Comparison of ENCODE assay signal across 17 cellular contexts in the genomic region with DNA sequence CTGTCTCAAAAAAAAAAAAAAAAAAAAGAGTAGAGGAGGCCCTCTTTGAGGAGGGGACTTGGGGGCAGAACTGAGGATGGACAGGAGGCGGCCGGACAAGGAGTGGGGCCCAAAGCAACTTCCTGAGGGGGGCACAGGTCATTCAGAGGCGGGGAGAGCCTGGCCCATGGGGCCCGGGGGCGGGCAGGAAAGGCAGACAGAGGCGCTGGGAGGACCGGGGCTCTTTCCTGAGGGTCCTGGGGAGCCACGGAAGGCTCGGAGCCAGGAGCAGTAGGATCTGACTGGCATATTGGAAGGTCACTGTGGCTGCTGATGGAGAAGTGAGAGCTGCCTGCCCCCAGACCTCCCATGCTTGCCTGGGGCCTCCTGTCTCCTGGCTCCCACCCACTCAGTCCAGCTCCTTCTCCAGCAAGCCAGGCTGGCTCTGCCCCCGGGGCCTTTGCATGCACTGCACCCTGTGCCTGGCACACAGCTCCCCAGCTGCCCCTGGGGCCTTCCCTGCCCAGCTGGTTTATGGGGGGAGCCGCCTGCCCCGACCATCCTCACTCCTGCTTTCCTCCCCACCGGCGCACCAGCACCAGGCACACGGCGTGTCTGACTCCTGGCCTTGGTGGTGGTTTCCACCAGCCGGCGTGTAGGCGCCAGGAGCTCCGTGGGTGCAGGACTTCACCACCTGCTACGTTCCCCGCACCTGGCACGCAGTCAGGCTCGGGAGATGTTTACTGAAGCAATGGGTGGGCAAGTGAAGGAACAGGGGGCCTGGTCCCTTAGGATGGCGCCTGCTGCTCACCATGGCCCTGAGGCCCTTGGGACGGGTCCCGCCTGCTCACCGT. TPM values are rescaled to one million over a fixed set of nuclear protein-coding genes. Genes with fewer than 3 reads are reported as not detected.
DNase-seq lines count a peak whose midpoint lies in the region; ATAC-seq and TF ChIP-seq lines count a peak whose summit lies in the region.
"Had no signal": no experiment of that assay in that cellular context is flagged by ENCODE, and none has a peak within 500 bp of the region (broad histone marks: within the 10 kb centered on the region; RNA-seq: fewer than 3 reads in every experiment).

No MANE protein-coding gene starts in this region.

- DNase-seq in DMS 273 (lab: John Stamatoyannopoulos, UW; ENCODE audit: unreplicated experiment) (peak; percentile 30), DMS 273 treated with DMSO at 0.1 percent for 48 hours (lab: John Stamatoyannopoulos, UW) (no peak), Daoy (ENCODE audit: low read depth) (peak; percentile 2), ecto neural progenitor cell (ENCODE audit: low spot score) (peak; percentile 42), posterior vena cava (ENCODE audit: low spot score) (peak; percentile 65), NCI-H510A treated with DMSO at 0.1 percent for 48 hours (lab: John Stamatoyannopoulos, UW) (no peak), Calu3 (no peak)
- DNase-seq: activated naive CD8-positive, alpha-beta T cell treated with anti-CD3 and anti-CD28 coated beads for 36 hours; CD8-positive, alpha-beta T cell; GM23248; MM.1S; NCI-H1930; NCI-H524 treated with DMSO at 0.1 percent for 48 hours; PC-9 had no signal

- CTCF ChIA-PET in Calu3 (lab: Charles Lee), result interaction anchor here (1.2 kb wide), 1 partner anchor 247 kb away, joined by 7 read pairs; no protein-coding TSS in a partner anchor

- BruUV-seq in Calu3 (replicated peaks; lab: Mats Ljungman, UMichigan), result no TSS peak

- H3K9me3 Mint-ChIP-seq in Calu3 (ENCODE audit: low read depth, unreplicated experiment), result no peaks in the 10 kb centered on the region
- H3K9me3 Mint-ChIP-seq: activated naive CD8-positive, alpha-beta T cell treated with anti-CD3 and anti-CD28 coated beads for 36 hours; CD8-positive, alpha-beta T cell had no signal

- intact Hi-C loops in posterior vena cava (cut with DNase I), result no loop called here
- intact Hi-C loops in Calu3 (cut with micrococcal nuclease; ENCODE audit: unreplicated experiment), result loop anchor here (1.0 kb wide), 1 partner anchor 247 kb away; no protein-coding TSS in a partner anchor

- H3K36me3 Mint-ChIP-seq in Calu3 (ENCODE audit: insufficient read depth, unreplicated experiment), result no peaks in the 10 kb centered on the region
- H3K36me3 Mint-ChIP-seq: activated naive CD8-positive, alpha-beta T cell treated with anti-CD3 and anti-CD28 coated beads for 36 hours; CD8-positive, alpha-beta T cell had no signal

- no peak overlapping the region for H3K27ac Mint-ChIP-seq in Calu3 (ENCODE audit: unreplicated experiment)
- H3K27ac Mint-ChIP-seq: activated naive CD8-positive, alpha-beta T cell treated with anti-CD3 and anti-CD28 coated beads for 36 hours; CD8-positive, alpha-beta T cell had no signal

- H3K4me1 Mint-ChIP-seq in Calu3 (ENCODE audit: low read depth, unreplicated experiment), result no peaks in the 10 kb centered on the region

- TF ChIP-seq CTCF in Calu3 (IDR thresholded peaks at IDR 0.05; ENCODE audit: unreplicated experiment), result no peak

- H3K27me3 Mint-ChIP-seq in Calu3 (ENCODE audit: unreplicated experiment), result peaks cover 35% of the 10 kb centered on the region
- H3K27me3 Mint-ChIP-seq: activated naive CD8-positive, alpha-beta T cell treated with anti-CD3 and anti-CD28 coated beads for 36 hours had no signal

- ATAC-seq in esophagus mucosa, result no peak
- ATAC-seq: CD8-positive, alpha-beta T cell; GM12878 had no signal

- H3K4me3 Mint-ChIP-seq in Calu3 (ENCODE audit: low read depth, unreplicated experiment), result no peak overlapping the region
- H3K4me3 Mint-ChIP-seq: activated naive CD8-positive, alpha-beta T cell treated with anti-CD3 and anti-CD28 coated beads for 36 hours; CD8-positive, alpha-beta T cell had no signal

RNA-seq across cellular contexts. Expression of a gene that starts 5.6 kb away (rescaled TPM):
- 0.40 and 0.54 TPM in 2 replicates for total RNA-seq in Daoy (2014; rRNA removed; shearing (Covaris generic))
- total RNA-seq in posterior vena cava (1 to 10 TPM in 1 of 2 donors, under 1 TPM in 1; 0.24 to 3.0 TPM), esophagus mucosa (0.40 TPM), Calu3 (2022) (0.19 and 0.61 TPM in 2 replicates)
- total RNA-seq: activated naive CD8-positive, alpha-beta T cell treated with anti-CD3 and anti-CD28 coated beads for 36 hours; CD8-positive, alpha-beta T cell had no signal

RNA-seq across cellular contexts. Expression of a gene that starts 32.7 kb away (rescaled TPM):
- total RNA-seq in Daoy (2014; rRNA removed; shearing (Covaris generic)), result 0.17 TPM in 1 of 2 replicates, not detected in the other
- total RNA-seq in posterior vena cava (10 to 100 TPM in 1 of 2 donors, 1 to 10 TPM in 1; 9.6 to 10.7 TPM), esophagus mucosa (0.08 TPM), Calu3 (2022) (0.64 and 1.3 TPM in 2 replicates)
- total RNA-seq: activated naive CD8-positive, alpha-beta T cell treated with anti-CD3 and anti-CD28 coated beads for 36 hours; CD8-positive, alpha-beta T cell; GM12878; pulmonary artery endothelial cell had no signal

RNA-seq across cellular contexts. Expression of a gene that starts 44.9 kb away (rescaled TPM):
- total RNA-seq in Daoy (2014; rRNA removed; shearing (Covaris generic)), result 19.1 and 29.7 TPM in 2 replicates
- total RNA-seq in posterior vena cava (10 to 100 TPM in 1 of 2 donors, 1 to 10 TPM in 1; 8.6 to 11.5 TPM), esophagus mucosa (8.9 TPM), Calu3 (2022) (37.5 and 38.2 TPM in 2 replicates)

RNA-seq across cellular contexts. Expression of a gene that starts 53.0 kb away (rescaled TPM):
- total RNA-seq in Daoy (2014; rRNA removed; shearing (Covaris generic)), result 3.6 and 6.8 TPM in 2 replicates
- total RNA-seq in posterior vena cava (1 to 10 TPM in 1 of 2 donors, under 1 TPM in 1; 0.79 to 2.3 TPM), esophagus mucosa (0.44 TPM), Calu3 (2022) (2.4 and 4.0 TPM in 2 replicates)
- total RNA-seq: CD8-positive, alpha-beta T cell; GM12878 had no signal

Comparison
In these comparisons a context has a peak if more than half of its experiments do, and no peak if none do; other contexts are left out.
1. DNase-seq: peak in DMS 273 (single experiment), Daoy (single experiment), ecto neural progenitor cell (single experiment) and posterior vena cava (single experiment); none in DMS 273 treated with DMSO at 0.1 percent for 48 hours (single experiment), NCI-H510A treated with DMSO at 0.1 percent for 48 hours (single experiment) and Calu3 (single experiment).